1 cellular context compared by ENCODE assay signal in genomic region chr20:32823737-32824588, GRCh38.
A peak's percentile ranks its signal among the peaks of the same experiment; 100 is the strongest.
TF ChIP-seq lines count a peak whose summit lies in the region.

No MANE protein-coding gene starts in this region.

TF ChIP-seq in IMR-90, 13 proteins besides CTCF, POLR2A, EP300 and RAD21:
- TF ChIP-seq RCOR1 (IDR thresholded peaks at IDR 0.05; ENCODE audit: insufficient replicate concordance, low read length), result no peak
- 0 out of 2 replicates have a peak, but pooled peaks have one; percentile 6 for TF ChIP-seq USF2 (IDR thresholded peaks at IDR 0.05; ENCODE audit: low read depth, low read length)
- TF ChIP-seq NFE2L2 (IDR thresholded peaks at IDR 0.05; ENCODE audit: low read depth, low read length), result no peak
- TF ChIP-seq CEBPB (IDR thresholded peaks at IDR 0.05; ENCODE audit: low read depth, low read length), result 0 out of 2 replicates have a peak, but pooled peaks have one; percentile 0
- no peak for TF ChIP-seq MAFK (IDR thresholded peaks at IDR 0.05; ENCODE audit: low read depth, low read length)
